Comparison of ENCODE assay signal across 9 cellular contexts in genomic region chr16:17977260-17977659, GRCh38.
"Had no signal": no experiment of that assay in that cellular context is flagged by ENCODE, and none has a peak within 500 bp of the region (broad histone marks: within the 10 kb centered on the region; RNA-seq: fewer than 3 reads in every experiment).

No MANE protein-coding gene starts in this region.

- H2AFZ ChIP-seq: GM23248 had no signal

- H3K27ac Mint-ChIP-seq: HFFc6 had no signal

- H3K36me3 ChIP-seq: HAP-1 had no signal

- ATAC-seq: HCT116, K562 had no signal

- H3K4me3 ChIP-seq: GM23248, HAP-1, K562 had no signal

- DNase-seq: GM23248, H7, HFFc6, IMR-90, KG1 had no signal

- H3K9ac ChIP-seq: GM23248 had no signal

- H3K4me1 ChIP-seq: HAP-1 had no signal

- H3K4me3 Mint-ChIP-seq: HFFc6 had no signal

- H3K9me3 ChIP-seq: HAP-1 had no signal

- H3K27ac ChIP-seq: GM23248, HL-60 had no signal

- FAIRE-seq: K562 had no signal
